ENCODE assay signal across 8 cellular contexts in the genomic region with DNA sequence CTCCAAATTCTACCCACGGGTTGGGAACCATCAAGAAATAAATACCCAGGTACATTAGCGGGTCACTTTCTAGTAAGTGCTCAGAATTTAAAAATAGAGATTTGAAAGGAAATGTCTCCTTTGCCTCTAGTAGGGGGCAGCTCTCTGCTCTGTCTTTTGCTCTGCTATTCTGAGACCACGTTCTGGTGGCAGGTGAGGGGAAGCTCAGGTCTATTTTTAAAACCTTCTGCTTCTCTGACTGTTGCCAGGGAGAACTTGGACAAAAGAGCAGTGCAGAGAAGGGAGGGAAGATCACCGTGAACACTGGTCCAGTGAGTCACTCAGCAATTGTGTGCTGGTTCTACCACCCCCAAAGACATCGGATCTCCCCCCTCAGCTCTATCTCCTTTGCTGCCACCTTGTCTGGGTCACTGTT.
DNase-seq lines count a peak whose midpoint lies in the region; ATAC-seq lines count a peak whose summit lies in the region.

No MANE protein-coding gene starts in this region.

- peak overlapping the region; percentile 74 for H3K9ac ChIP-seq in BLaER1

- ATAC-seq in GM19351 (IDR thresholded peaks at IDR 0.05; ENCODE audit: unreplicated experiment) = peak; percentile 43
- peak; percentile 38 for ATAC-seq in HG03139 (IDR thresholded peaks at IDR 0.05; ENCODE audit: unreplicated experiment)

- peak overlapping the region; percentile 96 for H3K4me2 ChIP-seq in BLaER1

- H3K9me3 ChIP-seq in BLaER1 = peaks cover 6% of the 10 kb centered on the region

- no peaks in the 10 kb centered on the region for H3K36me3 ChIP-seq in BLaER1

- peak overlapping the region; percentile 50 for H3K4me3 ChIP-seq in BLaER1

- DNase-seq in cerebellum (ENCODE audit: low spot score) = peak; percentile 89
- no peak for DNase-seq in T-helper 9 cell
- DNase-seq in stimulated activated CD4-positive, alpha-beta T cell treated with anti-CD3 and anti-CD28 coated beads, Interleukin-2, amount 100 ng/mL, for 24 hours = no peak
- no peak for DNase-seq in putamen (ENCODE audit: low spot score)
- no peak for DNase-seq in NCI-H1694 (lab: John Stamatoyannopoulos, UW)

- no peaks in the 10 kb centered on the region for H4K20me1 ChIP-seq in BLaER1

- peaks cover 80% of the 10 kb centered on the region for H3K4me1 ChIP-seq in BLaER1

- no peaks in the 10 kb centered on the region for H3K27me3 ChIP-seq in BLaER1

- H3K27ac ChIP-seq in BLaER1 = peak overlapping the region; percentile 79
